In the genomic region with DNA sequence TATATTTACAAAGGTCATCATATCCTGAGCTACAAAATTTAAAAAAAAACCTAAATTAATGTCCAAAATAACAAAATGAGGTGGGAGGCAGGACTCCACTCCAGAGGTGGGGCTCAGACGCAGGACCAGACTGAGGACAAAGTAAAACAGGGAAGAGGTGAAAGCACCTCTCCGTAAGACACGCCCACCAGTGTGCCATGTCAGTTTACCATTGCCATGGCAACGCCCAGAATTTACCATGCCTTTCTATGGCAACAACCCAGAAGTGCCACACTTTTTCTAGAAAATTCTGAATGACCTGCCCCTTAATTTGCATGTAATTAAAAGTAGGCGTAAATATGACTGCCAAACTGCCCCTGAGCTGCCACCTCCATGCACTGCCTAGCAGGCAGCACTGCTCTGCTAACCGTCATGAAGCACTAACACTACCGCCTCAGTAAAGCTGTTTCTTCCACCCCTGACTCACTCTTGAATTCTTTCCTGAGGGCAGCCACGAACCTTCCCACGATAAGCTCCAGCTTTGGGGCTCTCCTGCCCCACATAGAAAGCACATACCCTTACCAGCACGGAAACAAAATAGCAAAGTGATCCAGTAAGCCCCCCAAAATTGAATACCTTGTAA, we compare ENCODE assay signal across 16 cellular contexts. TPM values are rescaled to one million over a fixed set of nuclear protein-coding genes. Genes with fewer than 3 reads are reported as not detected.
DNase-seq lines count a peak whose midpoint lies in the region; ATAC-seq, FAIRE-seq and TF ChIP-seq lines count a peak whose summit lies in the region.
"Had no signal": no experiment of that assay in that cellular context is flagged by ENCODE, and none has a peak within 500 bp of the region (broad histone marks: within the 10 kb centered on the region; RNA-seq: fewer than 3 reads in every experiment).

No MANE protein-coding gene starts in this region.

- no peak overlapping the region for H3K4me3 ChIP-seq in K562
- no peak overlapping the region for H3K4me3 ChIP-seq in CD8-positive, alpha-beta T cell (ENCODE audit: low read depth, low read length)

- POLR2A ChIA-PET in K562 (lab: Yijun Ruan, JAX) = no interaction called here
- POLR2A ChIA-PET in CD8-positive, alpha-beta T cell (lab: Charles Lee) = no interaction called here

- no peaks in the 10 kb centered on the region for H3K9me3 ChIP-seq in K562 (replicated peaks; ENCODE audit: control insufficient read depth, insufficient read depth, low read depth, low read length)
- no peaks in the 10 kb centered on the region for H3K9me3 ChIP-seq in CD8-positive, alpha-beta T cell (ENCODE audit: low read length)

- ATAC-seq in K562 = no peak
- no peak for ATAC-seq in CD8-positive, alpha-beta T cell
- ATAC-seq in natural killer cell treated with Interleukin-12 subunit alpha and Interleukin-12 subunit beta and Interleukin-15 and Interleukin-18, amount 100 ng/mL, for 72 hours = no peak

- no peak overlapping the region for H3K9ac ChIP-seq in K562 (ENCODE audit: insufficient read depth in 1 of 2, low read depth in 2 of 2, low read length in 2 of 2)

- intact Hi-C loops in K562 (cut with micrococcal nuclease) = no loop called here
- intact Hi-C loops in CD8-positive, alpha-beta T cell (cut with DNase I, micrococcal nuclease) = no loop called here

- DNase-seq in ELF-1 (ENCODE audit: low read depth, low spot score) (peak; percentile 19), M059J (ENCODE audit: low read depth) (peak; percentile 27), K562 (ENCODE audit: extremely low read depth in 1 of 4, low spot score in 3 of 4) (no peak), mesenteric fat pad (ENCODE audit: low spot score) (peak; percentile 37), NCI-H82 treated with DMSO at 0.1 percent for 48 hours (lab: John Stamatoyannopoulos, UW; ENCODE audit: unreplicated experiment) (no peak)
- no peak for DNase-seq in CD8-positive, alpha-beta T cell
- no peak for DNase-seq in natural killer cell treated with Interleukin-12 subunit alpha and Interleukin-12 subunit beta and Interleukin-15 and Interleukin-18, amount 100 ng/mL, for 72 hours (ENCODE audit: low spot score)
- DNase-seq: ACHN; Calu3; CD4-positive, CD25-positive, alpha-beta regulatory T cell; DMS79 treated with DMSO at 0.1 percent for 48 hours; GF-D8; NCI-H1105 treated with DMSO at 0.1 percent for 48 hours; NCI-H1930; NCI-H526; SHP77 had no signal

- no TSS peak for BruUV-seq in K562 (replicated peaks; lab: Mats Ljungman, UMichigan)

- H3K4me1 Mint-ChIP-seq in CD8-positive, alpha-beta T cell (ENCODE audit: low read depth) = no peaks in the 10 kb centered on the region
- H3K4me1 Mint-ChIP-seq in natural killer cell treated with Interleukin-12 subunit alpha and Interleukin-12 subunit beta and Interleukin-15 and Interleukin-18, amount 100 ng/mL, for 72 hours (ENCODE audit: low read depth in 2 of 2) = no peaks in the 10 kb centered on the region
- H3K4me1 Mint-ChIP-seq: CD4-positive, CD25-positive, alpha-beta regulatory T cell had no signal

- H3K9me3 Mint-ChIP-seq in CD8-positive, alpha-beta T cell = no peaks in the 10 kb centered on the region
- no peaks in the 10 kb centered on the region for H3K9me3 Mint-ChIP-seq in natural killer cell treated with Interleukin-12 subunit alpha and Interleukin-12 subunit beta and Interleukin-15 and Interleukin-18, amount 100 ng/mL, for 72 hours

- CTCF ChIA-PET in K562 (lab: Yijun Ruan, JAX; ENCODE audit: low intra/inter-chr PET ratio) = interaction anchor here (0.6 kb wide), 1 partner anchor 23 kb away, joined by 3 read pairs; no protein-coding TSS in a partner anchor
- CTCF ChIA-PET in CD8-positive, alpha-beta T cell (lab: Charles Lee) = no interaction called here

- H3K27ac Mint-ChIP-seq in CD8-positive, alpha-beta T cell = no peak overlapping the region
- no peak overlapping the region for H3K27ac Mint-ChIP-seq in natural killer cell treated with Interleukin-12 subunit alpha and Interleukin-12 subunit beta and Interleukin-15 and Interleukin-18, amount 100 ng/mL, for 72 hours
- H3K27ac Mint-ChIP-seq: CD4-positive, CD25-positive, alpha-beta regulatory T cell had no signal

- no peaks in the 10 kb centered on the region for H3K9me1 ChIP-seq in K562 (ENCODE audit: control insufficient read depth, insufficient read depth, low read length)

- H4K20me1 ChIP-seq in K562 (replicated peaks; ENCODE audit: control insufficient read depth, insufficient read depth, low read length) = no peaks in the 10 kb centered on the region

- H3K27me3 ChIP-seq in K562 (ENCODE audit: control insufficient read depth in 2 of 2, insufficient read depth in 2 of 2, low read length in 2 of 2) = peaks cover 14 to 21% of the 10 kb centered on the region in 2 experiments; a peak in 4 of 5 replicates
- H3K27me3 ChIP-seq in CD8-positive, alpha-beta T cell (ENCODE audit: insufficient read depth, low read length) = no peaks in the 10 kb centered on the region

- no peak for TF ChIP-seq RAD21 in K562 (CRISPR knock-in tag; conservative IDR thresholded peaks at IDR 0.05 in 1 of 2, IDR thresholded peaks at IDR 0.05 in 1 of 2)

- H3K27ac ChIP-seq in K562 (ENCODE audit: extremely low read depth, low read depth, low read length) = no peak overlapping the region
- H3K27ac ChIP-seq in CD8-positive, alpha-beta T cell (ENCODE audit: low read depth, low read length) = no peak overlapping the region

- in situ Hi-C loops in K562 (cut with MboI) = no loop called here

- 6% methylated on average over 10 of the region's 10 CpGs for WGBS in K562 (ENCODE audit: insufficient coverage, low coverage, missing lambda C conversion rate)

- no peak overlapping the region for H3K4me2 ChIP-seq in K562 (ENCODE audit: insufficient read depth, low read length)

- no peak overlapping the region for H3K4me3 Mint-ChIP-seq in CD8-positive, alpha-beta T cell
- no peak overlapping the region for H3K4me3 Mint-ChIP-seq in natural killer cell treated with Interleukin-12 subunit alpha and Interleukin-12 subunit beta and Interleukin-15 and Interleukin-18, amount 100 ng/mL, for 72 hours
- H3K4me3 Mint-ChIP-seq: CD4-positive, CD25-positive, alpha-beta regulatory T cell had no signal

- H3K36me3 ChIP-seq in K562 (ENCODE audit: control insufficient read depth, insufficient read depth, low read length) = no peaks in the 10 kb centered on the region
- H3K36me3 ChIP-seq in CD8-positive, alpha-beta T cell (ENCODE audit: insufficient read depth, low read length) = no peaks in the 10 kb centered on the region

- TF ChIP-seq POLR2A in K562 (conservative IDR thresholded peaks at IDR 0.05) = no peak

- H3K79me2 ChIP-seq in K562 (ENCODE audit: control insufficient read depth, insufficient read depth, low read length) = no peaks in the 10 kb centered on the region

- TF ChIP-seq CTCF in K562 (IDR thresholded peaks at IDR 0.05 in 2 of 3, conservative IDR thresholded peaks at IDR 0.05 in 1 of 3; ENCODE audit: insufficient read depth in 2 of 3, low read depth in 1 of 3, low read length in 3 of 3) = no peak
- no peak for TF ChIP-seq CTCF in CD8-positive, alpha-beta T cell (IDR thresholded peaks at IDR 0.05)

- H3K36me3 Mint-ChIP-seq in CD8-positive, alpha-beta T cell = no peaks in the 10 kb centered on the region
- no peaks in the 10 kb centered on the region for H3K36me3 Mint-ChIP-seq in natural killer cell treated with Interleukin-12 subunit alpha and Interleukin-12 subunit beta and Interleukin-15 and Interleukin-18, amount 100 ng/mL, for 72 hours
- H3K36me3 Mint-ChIP-seq: CD4-positive, CD25-positive, alpha-beta regulatory T cell had no signal

- no peak overlapping the region for H2AFZ ChIP-seq in K562 (ENCODE audit: low read depth, low read length)

- FAIRE-seq in K562 (lab: Jason Lieb, UNC) = no peak

- H3K27me3 Mint-ChIP-seq in CD8-positive, alpha-beta T cell (ENCODE audit: low read depth) = peaks cover 6% of the 10 kb centered on the region
- no peaks in the 10 kb centered on the region for H3K27me3 Mint-ChIP-seq in natural killer cell treated with Interleukin-12 subunit alpha and Interleukin-12 subunit beta and Interleukin-15 and Interleukin-18, amount 100 ng/mL, for 72 hours

- no peak for TF ChIP-seq EP300 in K562 (IDR thresholded peaks at IDR 0.05; ENCODE audit: low read length)

- no peaks in the 10 kb centered on the region; a peak in 1 of 5 replicates for H3K4me1 ChIP-seq in K562 (replicated peaks in 1 of 2; ENCODE audit: control insufficient read depth in 2 of 2, insufficient read depth in 2 of 2, low read length in 2 of 2)
- H3K4me1 ChIP-seq in CD8-positive, alpha-beta T cell (ENCODE audit: insufficient read depth, low read length) = no peaks in the 10 kb centered on the region

TF ChIP-seq in K562, 482 proteins besides CTCF, POLR2A, EP300 and RAD21 (continues in another document):
- TF ChIP-seq RFX1 (IDR thresholded peaks at IDR 0.05) (peak; percentile 85), ZFPM2 (CRISPR knock-in tag; IDR thresholded peaks at IDR 0.05) (no peak)

RNA-seq across cellular contexts. Expression of gene PDCD5, which starts 22.3 kb away (rescaled TPM):
- 213 and 234 TPM in 2 replicates for total RNA-seq in M059J (2014; rRNA removed; shearing (Covaris generic))
- total RNA-seq in K562 (2011; cell fraction: chromatin; rRNA removed; ENCODE audit: low replicate concordance) = 45.7 and 91.9 TPM in 2 replicates
- total RNA-seq in K562 (2011; cell fraction: nucleolus; rRNA removed) = 29.2 and 32.2 TPM in 2 replicates
- 60.5 and 91.6 TPM in 2 replicates for total RNA-seq in K562 (2011; cell fraction: nucleoplasm; rRNA removed)
- 303 and 310 TPM in 2 replicates for total RNA-seq in K562 (2014; rRNA removed)
- 269 and 303 TPM in 2 replicates for total RNA-seq in K562 (2014; rRNA removed; fragmentation: Illumina TruSeq; extraction: Trizol)
- 305 TPM in 2 replicates for total RNA-seq in K562 (2015; rRNA removed; fragmentation: Illumina TruSeq; extraction: Trizol)
- total RNA-seq in K562 (2021) = 188 and 196 TPM in 2 replicates
- polyA plus RNA-seq in K562 (2011; rRNA removed) = 88.3 and 122 TPM in 2 replicates
- polyA plus RNA-seq in K562 (2011; cell fraction: cytosol; rRNA removed) = 55.9 and 73.1 TPM in 2 replicates
- polyA plus RNA-seq in K562 (2011; cell fraction: nucleus; rRNA removed) = 87.4 and 131 TPM in 2 replicates
- polyA plus RNA-seq in K562 (2012) = 161 and 381 TPM in 2 replicates
- polyA plus RNA-seq in K562 (2014; fragmentation: Illumina TruSeq; extraction: Trizol) = 308 and 322 TPM in 2 replicates
- 100 to 1,000 TPM; 136 to 185 TPM for polyA plus RNA-seq in K562 (2014; fragmentation: Nextera tagmentation; extraction: Ambion mirVana)
- 279 and 322 TPM in 2 replicates for polyA plus RNA-seq in K562 (2014; rRNA removed)
- polyA minus RNA-seq in K562 (2011; rRNA and poly(A)+ RNA removed) = 42.9 and 46.1 TPM in 2 replicates
- polyA minus RNA-seq in K562 (2011; cell fraction: cytosol; rRNA and poly(A)+ RNA removed) = 39.9 and 64.4 TPM in 2 replicates
- 17.5 and 34.4 TPM in 2 replicates for polyA minus RNA-seq in K562 (2011; cell fraction: nucleus; rRNA and poly(A)+ RNA removed)
- total RNA-seq in mesenteric fat pad = 84.5 TPM
- 10 to 100 TPM; 24.9 to 26.6 TPM for total RNA-seq in CD8-positive, alpha-beta T cell
- total RNA-seq in natural killer cell treated with Interleukin-12 subunit alpha and Interleukin-12 subunit beta and Interleukin-15 and Interleukin-18, amount 100 ng/mL, for 72 hours = 10 to 100 TPM; 71.8 to 80.9 TPM

Comparison
In these comparisons a context has a peak if more than half of its experiments do, and no peak if none do; other contexts are left out.
1. DNase-seq: peak in ELF-1 (single experiment), M059J (single experiment) and mesenteric fat pad (single experiment); none in K562 (0 of 4), NCI-H82 treated with DMSO at 0.1 percent for 48 hours (single experiment), CD8-positive, alpha-beta T cell (0 of 7) and natural killer cell treated with Interleukin-12 subunit alpha and Interleukin-12 subunit beta and Interleukin-15 and Interleukin-18, amount 100 ng/mL, for 72 hours (single experiment).